Comparison of ENCODE assay signal across 9 cellular contexts in the genomic region with DNA sequence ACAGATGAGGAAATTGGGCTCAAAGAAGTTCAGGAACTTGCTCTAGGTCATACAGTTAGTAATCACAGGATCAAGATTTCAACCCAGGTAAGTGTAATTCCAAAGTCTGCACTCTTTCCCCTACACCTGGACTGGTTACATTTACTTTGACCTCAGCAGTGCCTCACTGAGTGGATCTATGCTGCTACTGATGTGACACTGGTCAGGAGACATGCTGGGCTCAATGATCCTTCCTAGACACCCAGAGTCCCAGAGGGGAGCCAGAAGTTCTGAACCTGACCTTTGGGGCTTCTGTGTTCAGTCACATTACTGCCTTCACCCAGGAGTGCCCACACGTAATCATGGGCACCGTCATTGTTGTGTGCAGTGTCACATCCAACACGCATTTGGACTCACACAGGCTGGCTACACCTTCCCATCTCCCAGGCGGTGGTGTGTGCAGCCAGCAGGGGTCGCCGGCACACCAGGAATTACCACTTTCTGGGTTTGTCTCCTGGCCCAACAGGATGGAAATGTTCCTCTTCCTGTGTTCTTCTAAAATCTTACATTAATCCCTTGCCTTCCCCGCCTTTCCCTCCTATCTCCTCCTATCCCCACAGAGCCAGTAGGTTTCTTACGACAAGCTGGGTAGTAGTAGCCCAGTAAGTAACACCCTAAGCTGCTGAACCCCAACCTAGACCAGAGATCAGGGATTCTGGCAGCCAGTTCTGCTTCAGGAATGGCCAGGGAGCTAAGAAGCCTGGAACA. TPM values are rescaled to one million over a fixed set of nuclear protein-coding genes. Genes with fewer than 3 reads are reported as not detected.
DNase-seq lines count a peak whose midpoint lies in the region; ATAC-seq, FAIRE-seq and TF ChIP-seq lines count a peak whose summit lies in the region.
"Had no signal": no experiment of that assay in that cellular context is flagged by ENCODE, and none has a peak within 500 bp of the region (broad histone marks: within the 10 kb centered on the region; RNA-seq: fewer than 3 reads in every experiment).

No MANE protein-coding gene starts in this region.

- BruUV-seq in OCI-LY7 (replicated peaks; lab: Mats Ljungman, UMichigan): no TSS peak

- intact Hi-C loops in OCI-LY7 (cut with micrococcal nuclease; ENCODE audit: unreplicated experiment) (loop anchor here (1.0 to 10.0 kb wide), 2 partner anchors 42 to 283 kb away; a partner anchor contains a TSS), natural killer cell (cut with micrococcal nuclease) (loop anchor here (1.0 to 2.0 kb wide), 2 partner anchors 45 to 55 kb away; no protein-coding TSS in a partner anchor)

- no peak overlapping the region for H3K4me3 ChIP-seq in OCI-LY7 (ENCODE audit: low read depth, low read length, poor library complexity, severe bottlenecking)

- peak; percentile 83 for FAIRE-seq in G401.6 (lab: Jason Lieb, UNC)

- no peaks in the 10 kb centered on the region for H3K9me3 ChIP-seq in OCI-LY7 (ENCODE audit: low read length)

- H3K4me3 Mint-ChIP-seq in natural killer cell: no peak overlapping the region
- H3K4me3 Mint-ChIP-seq in stimulated activated naive B cell treated with anti-CD40 and anti-IgM and Interleukin-4, amounts not matched to agents 10 μg/mL and 1 μg/mL and 100 μg/mL, for 72 hours: no peak overlapping the region

- H3K9me3 Mint-ChIP-seq in natural killer cell: no peaks in the 10 kb centered on the region
- no peaks in the 10 kb centered on the region for H3K9me3 Mint-ChIP-seq in stimulated activated naive B cell treated with anti-CD40 and anti-IgM and Interleukin-4, amounts not matched to agents 10 μg/mL and 1 μg/mL and 100 μg/mL, for 72 hours

- H3K4me1 ChIP-seq in OCI-LY7 (ENCODE audit: insufficient read depth, low read length, poor library complexity, severe bottlenecking): no peaks in the 10 kb centered on the region

- CTCF ChIA-PET in OCI-LY7 (lab: Charles Lee; ENCODE audit: unreplicated experiment): interaction anchor here (0.5 to 1.4 kb wide), 4 partner anchors 33 to 380 kb away, joined by 3 to 12 read pairs (median 4); no protein-coding TSS in a partner anchor

- H3K36me3 Mint-ChIP-seq in natural killer cell: no peaks in the 10 kb centered on the region
- no peaks in the 10 kb centered on the region for H3K36me3 Mint-ChIP-seq in stimulated activated naive B cell treated with anti-CD40 and anti-IgM and Interleukin-4, amounts not matched to agents 10 μg/mL and 1 μg/mL and 100 μg/mL, for 72 hours

- H2AFZ ChIP-seq in OCI-LY7 (ENCODE audit: low read length): peak overlapping the region; percentile 43; the same call in 1 of the 2 replicates

- TF ChIP-seq CTCF in OCI-LY7 (conservative IDR thresholded peaks at IDR 0.05; ENCODE audit: low read length) (peak; percentile 92), natural killer cell (IDR thresholded peaks at IDR 0.05) (peak; percentile 86)

- H3K27ac ChIP-seq in OCI-LY7 (ENCODE audit: low read depth, low read length, poor library complexity, severe bottlenecking): no peak overlapping the region

- H4K20me1 ChIP-seq in OCI-LY7 (ENCODE audit: insufficient read depth, low read length): no peaks in the 10 kb centered on the region

- peak; percentile 63 for DNase-seq in HPDE6-E6E7 (ENCODE audit: extremely low spot score)
- peak; percentile 71 for DNase-seq in OCI-LY7 (ENCODE audit: low spot score)
- peak; percentile 72 for DNase-seq in activated T-cell treated with anti-CD3 and anti-CD28 coated beads for 4 hours
- peak; percentile 64 for DNase-seq in natural killer cell
- DNase-seq in stimulated activated naive B cell treated with anti-CD40 and anti-IgM and Interleukin-4, amounts not matched to agents 10 μg/mL and 1 μg/mL and 100 μg/mL, for 72 hours: peak; percentile 42

- H3K4me1 Mint-ChIP-seq in natural killer cell: peaks cover 11% of the 10 kb centered on the region in 2 donors
- H3K4me1 Mint-ChIP-seq in stimulated activated naive B cell treated with anti-CD40 and anti-IgM and Interleukin-4, amounts not matched to agents 10 μg/mL and 1 μg/mL and 100 μg/mL, for 72 hours: peaks cover 12 to 13% of the 10 kb centered on the region in 2 donors

- POLR2A ChIA-PET in OCI-LY7 (lab: Charles Lee): interaction anchor here (1.0 kb wide), 1 partner anchor 44 kb away, joined by 4 read pairs; no protein-coding TSS in a partner anchor

- H3K9me2 ChIP-seq in OCI-LY7 (ENCODE audit: insufficient read depth, low read length): no peaks in the 10 kb centered on the region

- no peaks in the 10 kb centered on the region for H3K36me3 ChIP-seq in OCI-LY7 (ENCODE audit: insufficient read depth, low read length)

- no peak overlapping the region for H3K27ac Mint-ChIP-seq in natural killer cell
- peak overlapping the region; percentile 49 for H3K27ac Mint-ChIP-seq in stimulated activated naive B cell treated with anti-CD40 and anti-IgM and Interleukin-4, amounts not matched to agents 10 μg/mL and 1 μg/mL and 100 μg/mL, for 72 hours

- ATAC-seq in esophagus mucosa (peak; percentile 86), natural killer cell (peak; percentile 72 to 93 (median 92)), HG02840 (IDR thresholded peaks at IDR 0.05; ENCODE audit: low FRiP score, unreplicated experiment) (no peak)
- ATAC-seq in stimulated activated naive B cell treated with anti-CD40 and anti-IgM and Interleukin-4, amounts not matched to agents 10 μg/mL and 1 μg/mL and 100 μg/mL, for 72 hours (replicated peaks): peak; percentile 93 to 94

- peaks cover 63 to 81% of the 10 kb centered on the region in 2 donors for H3K27me3 Mint-ChIP-seq in natural killer cell (ENCODE audit: low read depth in 2 of 2)
- H3K27me3 Mint-ChIP-seq in stimulated activated naive B cell treated with anti-CD40 and anti-IgM and Interleukin-4, amounts not matched to agents 10 μg/mL and 1 μg/mL and 100 μg/mL, for 72 hours: peaks cover 62 to 82% of the 10 kb centered on the region in 2 donors

- no peaks in the 10 kb centered on the region for H3K79me2 ChIP-seq in OCI-LY7 (ENCODE audit: insufficient read depth, low read depth, low read length)

- no peak overlapping the region for H3K4me2 ChIP-seq in OCI-LY7 (ENCODE audit: low read length)

RNA-seq across cellular contexts. Expression of a gene that starts 25.6 kb away (rescaled TPM):
- total RNA-seq in OCI-LY7 (2014; rRNA removed; shearing (Covaris generic)): 12.8 and 18.9 TPM in 2 replicates
- total RNA-seq in OCI-LY7 (2022): 25.1 and 30.9 TPM in 2 replicates
- 34.6 TPM for total RNA-seq in esophagus mucosa
- 100 to 1,000 TPM; 215 to 256 (median 226) TPM for total RNA-seq in natural killer cell

RNA-seq across cellular contexts. Expression of a gene that starts 25.8 kb away (rescaled TPM):
- total RNA-seq in OCI-LY7 (2014; rRNA removed; shearing (Covaris generic)): 423 and 500 TPM in 2 replicates
- total RNA-seq in OCI-LY7 (2022) (374 and 417 TPM in 2 replicates), esophagus mucosa (246 TPM), natural killer cell (100 to 1,000 TPM; 180 to 195 (median 184) TPM)

RNA-seq across cellular contexts. Expression of a gene that starts 50.1 kb away (rescaled TPM):
- 0.67 and 0.76 TPM in 2 replicates for total RNA-seq in OCI-LY7 (2014; rRNA removed; shearing (Covaris generic))
- 1.3 and 3.2 TPM in 2 replicates for total RNA-seq in OCI-LY7 (2022)
- not detected for total RNA-seq in esophagus mucosa
- total RNA-seq in natural killer cell: not detected
- total RNA-seq: glomerular endothelial cell had no signal
